30 cellular contexts compared by ENCODE assay signal in the genomic region with DNA sequence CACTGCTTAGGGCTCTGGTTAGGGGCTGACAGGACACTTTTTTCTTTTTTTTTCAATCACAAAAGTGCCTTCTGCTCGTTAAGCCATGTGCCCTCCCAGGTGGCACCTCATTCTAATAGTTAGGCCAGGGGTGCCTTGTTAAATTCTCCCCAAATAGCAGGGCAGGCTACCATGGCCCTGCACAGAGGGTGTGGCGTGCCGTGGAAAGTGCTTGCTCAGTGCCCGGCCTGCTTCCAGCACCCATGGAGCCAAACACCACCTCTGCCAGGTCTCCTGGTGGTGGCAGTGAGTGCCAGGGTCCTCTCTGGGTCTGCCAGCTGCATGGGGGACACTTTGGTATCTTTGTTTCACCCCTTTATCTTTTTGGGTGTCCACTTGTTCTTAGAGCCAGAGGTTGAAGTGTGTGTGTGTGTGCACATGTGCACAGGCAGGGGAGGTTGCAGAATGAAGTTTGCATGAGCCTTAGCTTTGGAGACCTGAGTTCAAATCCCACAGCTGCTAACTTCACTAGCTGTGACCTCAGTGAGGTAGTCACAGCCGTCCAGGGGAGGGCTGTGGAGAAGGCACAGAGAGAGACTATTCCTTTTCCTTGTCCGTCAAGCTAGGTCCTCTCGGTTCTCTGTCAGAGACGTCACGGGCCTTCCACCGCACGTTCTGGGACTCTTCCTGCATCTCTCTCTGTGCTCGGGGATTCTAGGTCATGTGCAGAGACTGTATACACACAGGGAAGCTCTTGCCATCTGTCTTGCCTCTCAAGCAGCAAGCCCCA. TPM values are rescaled to one million over a fixed set of nuclear protein-coding genes. Genes with fewer than 3 reads are reported as not detected.
"Had no signal": no experiment of that assay in that cellular context is flagged by ENCODE, and none has a peak within 500 bp of the region (broad histone marks: within the 10 kb centered on the region; RNA-seq: fewer than 3 reads in every experiment).

No MANE protein-coding gene starts in this region.

- H3K4me3 ChIP-seq: ascending aorta, cardiac muscle cell, gastroesophageal sphincter, left lung, lower lobe of right lung, prostate gland, tibial nerve had no signal

- H3K27me3 ChIP-seq: ascending aorta, cardiac muscle cell, left lung, tibial nerve had no signal

- H3K36me3 ChIP-seq: ascending aorta, cardiac muscle cell, gastroesophageal sphincter, left lung, lower lobe of right lung, prostate gland, tibial nerve, WERI-Rb-1 had no signal

- H3K9me3 ChIP-seq: ascending aorta, gastroesophageal sphincter, left lung, lower lobe of right lung, prostate gland, tibial nerve had no signal

- H3K4me1 ChIP-seq: ascending aorta, gastroesophageal sphincter, left lung, lower lobe of right lung, prostate gland, tibial nerve had no signal

- ATAC-seq: activated CD4-positive, CD25-positive, alpha-beta regulatory T cell treated with anti-CD3 and anti-CD28 coated beads, Interleukin-2, amount 50 U/mL, for 24 hours; gastroesophageal sphincter; left lung; lower lobe of right lung; natural killer cell; sciatic nerve had no signal

- DNase-seq: activated CD4-positive, alpha-beta T cell treated with anti-CD3 and anti-CD28 coated beads for 48 hours; activated CD4-positive, alpha-beta T cell treated with anti-CD3 and anti-CD28 coated beads, Interleukin-2, amount 50 U/mL, for 48 hours; activated naive CD4-positive, alpha-beta T cell treated with Interleukin-2 at 50 U/mL for 16 hours; activated naive CD8-positive, alpha-beta T cell treated with anti-CD3 and anti-CD28 coated beads, Interleukin-2, amount 10 ng/mL, durations not matched to agents 7 days and 5 days; cortex of kidney; hypothalamus; immature natural killer cell; left lung; lower lobe of right lung; mesenchymal stem cell; natural killer cell; retina; small intestine; stimulated activated CD4-positive, alpha-beta T cell treated with anti-CD3 and anti-CD28 coated beads, Interleukin-4, amount 100 ng/mL, for 4 hours; stimulated activated naive CD4-positive, alpha-beta T cell; SW 1271; T-helper 9 cell; WERI-Rb-1 had no signal

- H3K27ac ChIP-seq: ascending aorta, cardiac muscle cell, gastroesophageal sphincter, left lung, lower lobe of right lung, prostate gland, tibial nerve, WERI-Rb-1 had no signal

RNA-seq across cellular contexts. Expression of a gene that starts 39.9 kb away (rescaled TPM):
- total RNA-seq: activated CD8-positive, alpha-beta memory T cell treated with anti-CD3 and anti-CD28 coated beads for 36 hours; endothelial cell of umbilical vein; fibroblast of villous mesenchyme; kidney epithelial cell had no signal
- polyA plus RNA-seq: endothelial cell of umbilical vein, fibroblast of lung had no signal
